Comparison of ENCODE assay signal across 13 cellular contexts in the genomic region with DNA sequence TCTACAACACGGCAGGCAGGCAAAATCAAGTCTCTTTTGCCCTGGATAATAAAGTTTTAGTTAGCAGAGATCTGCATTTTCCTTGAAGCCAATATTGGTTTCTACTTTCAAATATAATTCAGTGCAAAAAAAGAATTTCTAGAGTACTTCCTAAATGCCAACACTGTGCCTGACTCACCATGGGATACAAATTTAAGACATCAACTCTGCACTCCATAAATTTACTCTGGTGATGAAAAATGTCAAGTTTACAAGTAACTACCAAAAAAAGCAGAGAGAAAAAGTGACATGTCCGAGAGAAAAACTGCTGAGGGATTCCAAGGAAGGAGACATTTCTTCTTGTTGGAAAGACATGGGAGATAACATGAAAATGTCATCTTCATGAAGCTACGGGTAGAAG.
DNase-seq lines count a peak whose midpoint lies in the region; ATAC-seq and TF ChIP-seq lines count a peak whose summit lies in the region.
"Had no signal": no experiment of that assay in that cellular context is flagged by ENCODE, and none has a peak within 500 bp of the region (broad histone marks: within the 10 kb centered on the region; RNA-seq: fewer than 3 reads in every experiment).

No MANE protein-coding gene starts in this region.

- intact Hi-C loops in activated CD4-positive, alpha-beta T cell treated with anti-CD3 and anti-CD28 coated beads for 36 hours (cut with DNase I, micrococcal nuclease): loop anchor here in 1 of 2 experiments (2.0 kb wide), 1 partner anchor 17 kb away; no protein-coding TSS in a partner anchor

- H3K4me1 Mint-ChIP-seq in activated CD4-positive, alpha-beta T cell treated with anti-CD3 and anti-CD28 coated beads for 36 hours: peaks cover 53% of the 10 kb centered on the region
- H3K4me1 Mint-ChIP-seq in HFFc6 (ENCODE audit: low read depth): peaks cover 18% of the 10 kb centered on the region
- peaks cover 24% of the 10 kb centered on the region for H3K4me1 Mint-ChIP-seq in activated naive CD8-positive, alpha-beta T cell treated with anti-CD3 and anti-CD28 coated beads, Interleukin-2, amount 10 ng/mL, durations not matched to agents 7 days and 5 days

- POLR2A ChIA-PET in activated CD4-positive, alpha-beta T cell treated with anti-CD3 and anti-CD28 coated beads for 36 hours (lab: Charles Lee): interaction anchor here (0.7 kb wide), 1 partner anchor 269 kb away, joined by 5 read pairs; no protein-coding TSS in a partner anchor
- POLR2A ChIA-PET in activated naive CD8-positive, alpha-beta T cell treated with anti-CD3 and anti-CD28 coated beads, Interleukin-2, amount 10 ng/mL, durations not matched to agents 7 days and 5 days (lab: Charles Lee): no interaction called here

- CTCF ChIA-PET in activated CD4-positive, alpha-beta T cell treated with anti-CD3 and anti-CD28 coated beads for 36 hours (lab: Charles Lee): interaction anchor here (0.7 to 1.2 kb wide), 4 partner anchors 17 to 1019 kb away, joined by 3 to 5 read pairs (median 4); no protein-coding TSS in a partner anchor

- DNase-seq in activated CD4-positive, alpha-beta T cell treated with anti-CD3 and anti-CD28 coated beads for 36 hours: no peak
- DNase-seq in activated CD4-positive, alpha-beta T cell treated with anti-CD3 and anti-CD28 coated beads, Interleukin-2, amount 50 U/mL, for 4 hours: no peak
- DNase-seq in HFFc6: no peak
- DNase-seq in activated naive CD8-positive, alpha-beta T cell treated with anti-CD3 and anti-CD28 coated beads, Interleukin-2, amount 10 ng/mL, durations not matched to agents 7 days and 5 days: no peak
- no peak for DNase-seq in NCI-H187 treated with DMSO at 0.1 percent for 48 hours (lab: John Stamatoyannopoulos, UW)
- DNase-seq in NCI-H446 (lab: John Stamatoyannopoulos, UW): no peak
- DNase-seq: tibial artery had no signal

- H3K36me3 ChIP-seq in neutrophil: peaks cover 17% of the 10 kb centered on the region

- peak overlapping the region; percentile 71 for H3K27ac Mint-ChIP-seq in activated CD4-positive, alpha-beta T cell treated with anti-CD3 and anti-CD28 coated beads for 36 hours
- peak overlapping the region; percentile 53 for H3K27ac Mint-ChIP-seq in HFFc6
- H3K27ac Mint-ChIP-seq in activated naive CD8-positive, alpha-beta T cell treated with anti-CD3 and anti-CD28 coated beads, Interleukin-2, amount 10 ng/mL, durations not matched to agents 7 days and 5 days: peak overlapping the region; percentile 64

- peaks cover 33% of the 10 kb centered on the region for H3K36me3 Mint-ChIP-seq in activated CD4-positive, alpha-beta T cell treated with anti-CD3 and anti-CD28 coated beads for 36 hours (ENCODE audit: low read depth)
- peaks cover 19% of the 10 kb centered on the region for H3K36me3 Mint-ChIP-seq in HFFc6 (ENCODE audit: low read depth)
- H3K36me3 Mint-ChIP-seq in activated naive CD8-positive, alpha-beta T cell treated with anti-CD3 and anti-CD28 coated beads, Interleukin-2, amount 10 ng/mL, durations not matched to agents 7 days and 5 days: peaks cover 21% of the 10 kb centered on the region

- H3K9me3 Mint-ChIP-seq in activated CD4-positive, alpha-beta T cell treated with anti-CD3 and anti-CD28 coated beads for 36 hours (ENCODE audit: low read depth): no peaks in the 10 kb centered on the region
- H3K9me3 Mint-ChIP-seq in HFFc6: no peaks in the 10 kb centered on the region
- no peaks in the 10 kb centered on the region for H3K9me3 Mint-ChIP-seq in activated naive CD8-positive, alpha-beta T cell treated with anti-CD3 and anti-CD28 coated beads, Interleukin-2, amount 10 ng/mL, durations not matched to agents 7 days and 5 days
- H3K9me3 Mint-ChIP-seq: neural crest cell had no signal

- H3K27me3 Mint-ChIP-seq in activated CD4-positive, alpha-beta T cell treated with anti-CD3 and anti-CD28 coated beads for 36 hours: no peaks in the 10 kb centered on the region
- H3K27me3 Mint-ChIP-seq in HFFc6 (ENCODE audit: insufficient read depth): no peaks in the 10 kb centered on the region
- no peaks in the 10 kb centered on the region for H3K27me3 Mint-ChIP-seq in activated naive CD8-positive, alpha-beta T cell treated with anti-CD3 and anti-CD28 coated beads, Interleukin-2, amount 10 ng/mL, durations not matched to agents 7 days and 5 days

- no peak for ATAC-seq in activated CD4-positive, alpha-beta T cell treated with anti-CD3 and anti-CD28 coated beads for 36 hours
- ATAC-seq in activated naive CD8-positive, alpha-beta T cell treated with anti-CD3 and anti-CD28 coated beads, Interleukin-2, amount 10 ng/mL, durations not matched to agents 7 days and 5 days (ENCODE audit: low read depth): no peak
- ATAC-seq in HG03280 (IDR thresholded peaks at IDR 0.05; ENCODE audit: unreplicated experiment): no peak

- peaks cover 11 to 13% of the 10 kb centered on the region in 2 experiments for H3K4me1 ChIP-seq in neutrophil (ENCODE audit: control insufficient read depth in 1 of 2, insufficient read depth in 1 of 2, low read depth in 1 of 2, low read length in 1 of 2)

- peak overlapping the region; percentile 60 for H3K27ac ChIP-seq in neutrophil
- H3K27ac ChIP-seq: hepatocyte, SJSA1, tibial artery, VCaP had no signal

- H3K4me3 Mint-ChIP-seq in activated CD4-positive, alpha-beta T cell treated with anti-CD3 and anti-CD28 coated beads for 36 hours: peak overlapping the region; percentile 61
- peak overlapping the region; percentile 22; the same call in 1 of the 2 replicates for H3K4me3 Mint-ChIP-seq in HFFc6
- H3K4me3 Mint-ChIP-seq in activated naive CD8-positive, alpha-beta T cell treated with anti-CD3 and anti-CD28 coated beads, Interleukin-2, amount 10 ng/mL, durations not matched to agents 7 days and 5 days: peak overlapping the region; percentile 87
- H3K4me3 Mint-ChIP-seq: neural crest cell had no signal

- no peaks in the 10 kb centered on the region for H3K27me3 ChIP-seq in neutrophil
- H3K27me3 ChIP-seq: hepatocyte, SJSA1, tibial artery had no signal

- no peaks in the 10 kb centered on the region for H3K9me3 ChIP-seq in neutrophil
- H3K9me3 ChIP-seq: SJSA1, tibial artery had no signal

- H3K4me3 ChIP-seq in neutrophil (ENCODE audit: low read depth in 1 of 2, low read length in 1 of 2): no peak overlapping the region
- H3K4me3 ChIP-seq: hepatocyte, SJSA1, tibial artery had no signal

- no peak for TF ChIP-seq CTCF in HFFc6 (IDR thresholded peaks at IDR 0.05)
- TF ChIP-seq CTCF in neutrophil (IDR thresholded peaks at IDR 0.05): no peak

Comparison
In these comparisons a context has a peak if more than half of its experiments do, and no peak if none do; other contexts are left out.
1. H3K4me3 Mint-ChIP-seq: peak in every context shown above with its lines; median percentile 87 in activated naive CD8-positive, alpha-beta T cell treated with anti-CD3 and anti-CD28 coated beads, Interleukin-2, amount 10 ng/mL, durations not matched to agents 7 days and 5 days; 61 in activated CD4-positive, alpha-beta T cell treated with anti-CD3 and anti-CD28 coated beads for 36 hours; 22 in HFFc6.